8 cellular contexts compared by ENCODE assay signal in the genomic region with DNA sequence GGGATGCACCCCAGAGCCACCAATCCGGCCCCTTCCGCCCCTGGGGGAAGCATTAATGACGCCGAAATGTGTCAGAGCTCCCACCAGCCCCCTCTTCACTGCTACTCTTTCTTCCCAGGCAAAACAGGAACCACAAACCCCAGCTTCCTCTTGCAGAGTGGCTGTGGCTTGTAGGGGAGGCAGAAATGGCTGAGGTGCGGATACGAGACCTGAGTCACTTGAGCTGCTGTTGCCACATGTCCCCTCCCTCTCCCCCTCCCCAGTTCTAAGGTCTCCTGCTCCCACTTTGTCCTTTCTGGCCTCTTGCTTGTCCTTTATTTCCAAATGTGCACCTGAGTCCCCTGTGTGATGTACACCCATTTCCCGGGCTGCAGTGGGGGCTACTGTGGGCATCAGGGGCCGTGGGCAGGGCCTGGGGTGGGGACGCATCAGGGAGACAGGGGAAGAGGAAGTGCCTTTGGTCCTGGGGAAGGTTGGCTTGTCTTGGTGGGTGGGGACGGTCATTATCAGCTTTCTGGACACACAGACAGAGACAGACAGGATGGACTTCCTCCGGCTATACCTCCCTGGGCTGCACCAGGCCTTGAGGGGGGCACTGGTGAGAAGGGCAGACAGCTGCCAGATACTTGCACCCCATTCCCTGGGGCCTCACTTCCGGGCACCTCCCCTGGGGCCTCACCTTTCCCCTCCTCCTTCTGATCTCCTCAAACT. TPM values are rescaled to one million over a fixed set of nuclear protein-coding genes. Genes with fewer than 3 reads are reported as not detected.
A peak's percentile ranks its signal among the peaks of the same experiment; 100 is the strongest.
DNase-seq lines count a peak whose midpoint lies in the region; ATAC-seq and TF ChIP-seq lines count a peak whose summit lies in the region.

A gene with protein sequence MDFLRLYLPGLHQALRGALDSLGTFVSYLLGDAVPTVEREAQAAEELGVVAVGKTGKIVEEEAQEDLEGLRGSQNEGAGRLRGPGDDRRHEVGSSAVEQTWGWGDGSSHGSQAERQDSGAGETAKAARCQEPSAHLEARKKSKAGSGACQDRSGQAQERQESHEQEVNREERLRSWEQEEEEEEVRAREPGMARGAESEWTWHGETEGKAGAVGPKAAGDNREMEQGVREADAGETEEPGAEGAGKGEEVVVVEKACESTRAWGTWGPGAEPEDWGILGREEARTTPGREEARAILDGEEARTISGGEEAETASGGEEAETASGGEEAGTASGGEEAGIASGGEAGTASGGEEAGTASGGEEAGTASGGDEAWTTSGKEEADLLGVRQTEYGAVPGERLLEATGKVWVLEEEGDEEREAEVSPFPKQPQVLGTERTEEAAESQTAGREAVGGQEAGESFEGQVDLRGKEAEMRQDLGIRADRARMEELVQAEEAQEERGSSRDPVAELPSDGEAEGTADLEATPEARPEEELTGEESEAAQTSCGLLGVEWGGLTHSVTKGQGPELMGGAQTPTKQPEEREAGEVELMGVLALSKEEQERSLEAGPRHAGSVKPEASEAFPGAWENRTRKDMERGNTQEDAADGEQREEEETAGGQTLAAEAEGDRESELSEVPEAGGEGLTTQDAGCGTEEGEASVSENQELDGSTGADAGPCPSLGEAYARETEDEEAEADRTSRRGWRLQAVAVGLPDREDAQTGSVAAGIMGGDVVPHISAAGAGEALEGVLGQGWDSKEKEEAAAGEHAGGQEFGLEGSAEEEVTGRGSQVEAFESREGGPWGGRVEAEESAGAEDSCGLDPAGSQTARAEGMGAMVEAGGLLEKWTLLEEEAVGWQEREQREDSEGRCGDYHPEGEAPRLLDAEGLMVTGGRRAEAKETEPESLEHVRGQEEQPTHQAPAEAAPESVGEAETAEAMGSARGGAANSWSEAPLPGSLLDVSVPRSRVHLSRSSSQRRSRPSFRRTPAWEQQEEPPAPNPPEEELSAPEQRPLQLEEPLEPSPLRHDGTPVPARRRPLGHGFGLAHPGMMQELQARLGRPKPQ (plus strand): TSS at position 503 of the 711 bp plus-strand sequence. CDS start 39 bp downstream, at position 542.

- CTCF ChIA-PET in Calu3 (lab: Charles Lee), result no interaction called here

- no TSS peak for BruUV-seq in Calu3 (replicated peaks; lab: Mats Ljungman, UMichigan)

- no peaks in the 10 kb centered on the region for H3K9me2 ChIP-seq in MM.1S (replicated peaks; ENCODE audit: insufficient read depth, low read length)

- H3K4me3 ChIP-seq in MM.1S (ENCODE audit: low read length) (peak within 1 kb of the TSS; percentile 27), heart left ventricle (peak within 1 kb of the TSS in 8 of 12 donors; percentile 4 to 59 (median 24))

- H3K9ac ChIP-seq in MM.1S (ENCODE audit: low read length), result peak within 1 kb of the TSS; percentile 24

- DNase-seq in MM.1S (peak; percentile 51), heart left ventricle (peak; percentile 46 to 74 (median 56)), NCI-H526 treated with DMSO at 0.1 percent for 48 hours (lab: John Stamatoyannopoulos, UW) (no peak), Calu3 (no peak), DMS153 (lab: John Stamatoyannopoulos, UW) (no peak)
- peak; percentile 49 to 72 (median 63) for DNase-seq in activated CD8-positive, alpha-beta memory T cell treated with anti-CD3 and anti-CD28 coated beads for 48 hours (ENCODE audit: low read depth in 2 of 3, low spot score in 2 of 3)
- DNase-seq in stimulated activated CD4-positive, alpha-beta T cell treated with anti-CD3 and anti-CD28 coated beads, TNF-alpha, amount 100 ng/mL, for 24 hours (ENCODE audit: low read depth in 3 of 3), result peak; percentile 73 to 83 (median 73)

- TF ChIP-seq CTCF in MM.1S (IDR thresholded peaks at IDR 0.05; ENCODE audit: low read length), result no peak
- no peak for TF ChIP-seq CTCF in heart left ventricle (IDR thresholded peaks at IDR 0.05)
- TF ChIP-seq CTCF in Calu3 (IDR thresholded peaks at IDR 0.05; ENCODE audit: unreplicated experiment), result no peak

- H3K27ac ChIP-seq in MM.1S (ENCODE audit: low read length) (peak within 1 kb of the TSS; percentile 54; the same call in 1 of the 2 replicates), heart left ventricle (peak within 1 kb of the TSS in 6 of 12 donors; percentile 14 to 99 (median 46))

- ATAC-seq in GM19452 (IDR thresholded peaks at IDR 0.05; ENCODE audit: unreplicated experiment) (peak; percentile 51), heart left ventricle (peak in 2 of 4 donors; percentile 13 to 33)

- H2AFZ ChIP-seq in MM.1S (ENCODE audit: low read length), result peak within 1 kb of the TSS; percentile 87

- H3K27me3 Mint-ChIP-seq in Calu3 (ENCODE audit: unreplicated experiment), result peaks cover 39% of the 10 kb centered on the region

- no peaks in the 10 kb centered on the region for H3K9me3 ChIP-seq in MM.1S (replicated peaks; ENCODE audit: insufficient read depth, low read length)
- no peaks in the 10 kb centered on the region for H3K9me3 ChIP-seq in heart left ventricle

- H3K79me2 ChIP-seq in MM.1S (ENCODE audit: low read length), result peaks cover 7% of the 10 kb centered on the region

- no peaks in the 10 kb centered on the region for H3K9me3 Mint-ChIP-seq in Calu3 (ENCODE audit: low read depth, unreplicated experiment)

- H3K4me2 ChIP-seq in MM.1S (ENCODE audit: low read depth, low read length), result peak within 1 kb of the TSS; percentile 73

- intact Hi-C loops in heart left ventricle (cut with DNase I) (loop anchor here in 7 of 10 donors (5.0 to 10.0 kb wide), 6 partner anchors 43 to 199 kb away; a partner anchor contains a TSS), Calu3 (cut with micrococcal nuclease; ENCODE audit: unreplicated experiment) (no loop called here)

- H3K4me1 Mint-ChIP-seq in Calu3 (ENCODE audit: low read depth, unreplicated experiment), result no peaks in the 10 kb centered on the region

- no peaks in the 10 kb centered on the region for H4K20me1 ChIP-seq in MM.1S (ENCODE audit: insufficient read depth, low read length)

- H3K4me1 ChIP-seq in MM.1S (ENCODE audit: low read length) (peaks cover 14% of the 10 kb centered on the region), heart left ventricle (peaks cover 0 to 49% (median 9%) of the 10 kb centered on the region in 12 donors)

- H3K4me3 Mint-ChIP-seq in Calu3 (ENCODE audit: low read depth, unreplicated experiment), result no peak within 1 kb of the TSS

- no peaks in the 10 kb centered on the region for H3K36me3 ChIP-seq in MM.1S (replicated peaks; ENCODE audit: insufficient read depth, low read length)
- peaks cover 0 to 16% (median 0%) of the 10 kb centered on the region in 9 donors for H3K36me3 ChIP-seq in heart left ventricle

- no peak for TF ChIP-seq POLR2A in heart left ventricle (IDR thresholded peaks at IDR 0.05)

- peaks cover 35% of the 10 kb centered on the region for H3K36me3 Mint-ChIP-seq in Calu3 (ENCODE audit: insufficient read depth, unreplicated experiment)

- H3K27me3 ChIP-seq in MM.1S (replicated peaks; ENCODE audit: insufficient read depth, low read length) (no peaks in the 10 kb centered on the region), heart left ventricle (no peaks in the 10 kb centered on the region)

- WGBS in heart left ventricle, 4 donors, result 59 to 69% (median 64%) methylated on average over 12 of the region's 12 CpGs

- 0 out of 2 replicates have a peak, but pooled peaks cover 3% of the 10 kb centered on the region for H3F3A ChIP-seq in MM.1S (ENCODE audit: insufficient read depth, low read length)

- H3K27ac Mint-ChIP-seq in Calu3 (ENCODE audit: unreplicated experiment), result no peak within 1 kb of the TSS

RNA-seq across cellular contexts. Expression of the gene that starts here (rescaled TPM):
- total RNA-seq in heart left ventricle (1 to 10 TPM in 3 of 9 donors, under 1 TPM in 6; 0.15 to 4.7 (median 0.79) TPM), Calu3 (2022) (0.14 TPM in 1 of 2 replicates, not detected in the other)
- polyA plus RNA-seq in heart left ventricle, result 1 to 10 TPM in 1 of 2 donors, under 1 TPM in 1; 0.50 to 1.4 TPM

Comparison
In these comparisons a context has a peak if more than half of its experiments do, and no peak if none do; other contexts are left out.
1. DNase-seq: peak in MM.1S (single experiment), activated CD8-positive, alpha-beta memory T cell treated with anti-CD3 and anti-CD28 coated beads for 48 hours (3 of 3), heart left ventricle (5 of 5) and stimulated activated CD4-positive, alpha-beta T cell treated with anti-CD3 and anti-CD28 coated beads, TNF-alpha, amount 100 ng/mL, for 24 hours (3 of 3); none in NCI-H526 treated with DMSO at 0.1 percent for 48 hours (single experiment), Calu3 (single experiment) and DMS153 (single experiment).